ENCODE assay signal across 27 cellular contexts in genomic region chr4:91630764-91631163, GRCh38.
"Had no signal": no experiment of that assay in that cellular context is flagged by ENCODE, and none has a peak within 500 bp of the region (broad histone marks: within the 10 kb centered on the region; RNA-seq: fewer than 3 reads in every experiment).

No MANE protein-coding gene starts in this region.

- H3K27ac ChIP-seq: colonic mucosa, coronary artery, dorsolateral prefrontal cortex, epithelial cell of prostate, esophagus muscularis mucosa, esophagus squamous epithelium, foreskin keratinocyte, gastrocnemius medialis, gastroesophageal sphincter, heart left ventricle, heart right ventricle, hepatocyte had no signal

- H3K9me3 ChIP-seq: colonic mucosa, esophagus squamous epithelium, gastrocnemius medialis had no signal

- H3K4me3 ChIP-seq: colonic mucosa, coronary artery, dorsolateral prefrontal cortex, esophagus muscularis mucosa, esophagus squamous epithelium, gastrocnemius medialis, gastroesophageal sphincter, heart left ventricle, heart right ventricle, hepatocyte had no signal

- FAIRE-seq: endometrium, endothelial cell of umbilical vein had no signal

- H3K9me3 Mint-ChIP-seq: endodermal cell had no signal

- H3K4me1 ChIP-seq: colonic mucosa, esophagus muscularis mucosa, esophagus squamous epithelium, foreskin keratinocyte, gastrocnemius medialis, gastroesophageal sphincter, heart left ventricle, heart right ventricle had no signal

- H3K4me2 ChIP-seq: hepatocyte had no signal

- H3K27me3 Mint-ChIP-seq: dendritic cell treated with granulocyte-macrophage colony-stimulating factor and Interleukin-4, amounts not matched to agents 40 ng/mL and 50 ng/mL, for 4 days; effector memory CD8-positive, alpha-beta T cell had no signal

- H3K27ac Mint-ChIP-seq: dendritic cell treated with granulocyte-macrophage colony-stimulating factor and Interleukin-4, amounts not matched to agents 40 ng/mL and 50 ng/mL, for 4 days; effector memory CD8-positive, alpha-beta T cell; endodermal cell had no signal

- H3K79me2 ChIP-seq: hepatocyte had no signal

- DNase-seq: colonic mucosa; dermis blood vessel endothelial cell; dorsolateral prefrontal cortex; effector CD4-positive, alpha-beta T cell; effector CD8-positive, alpha-beta T cell; effector memory CD4-positive, alpha-beta T cell; effector memory CD8-positive, alpha-beta T cell; endodermal cell; erythroblast; esophagus squamous epithelium; foreskin fibroblast; foreskin keratinocyte; foreskin melanocyte; gastrocnemius medialis; glutamatergic neuron; head of caudate nucleus; heart left ventricle; heart right ventricle had no signal

- H3K4me3 Mint-ChIP-seq: dendritic cell treated with granulocyte-macrophage colony-stimulating factor and Interleukin-4, amounts not matched to agents 40 ng/mL and 50 ng/mL, for 4 days; effector memory CD8-positive, alpha-beta T cell; endodermal cell had no signal

- H2AFZ ChIP-seq: hepatocyte had no signal

- ATAC-seq: effector memory CD8-positive, alpha-beta T cell; esophagus mucosa; foreskin keratinocyte; gastrocnemius medialis; gastroesophageal sphincter; heart left ventricle; heart right ventricle had no signal

- H3K36me3 ChIP-seq: colonic mucosa, esophagus muscularis mucosa, esophagus squamous epithelium, gastrocnemius medialis, gastroesophageal sphincter, heart left ventricle, heart right ventricle had no signal

- H3K27me3 ChIP-seq: colonic mucosa, dorsolateral prefrontal cortex, esophagus muscularis mucosa, esophagus squamous epithelium, foreskin keratinocyte, gastrocnemius medialis, gastroesophageal sphincter, heart left ventricle, heart right ventricle, hepatocyte had no signal
